Comparison of ENCODE assay signal across 19 cellular contexts in the genomic region with DNA sequence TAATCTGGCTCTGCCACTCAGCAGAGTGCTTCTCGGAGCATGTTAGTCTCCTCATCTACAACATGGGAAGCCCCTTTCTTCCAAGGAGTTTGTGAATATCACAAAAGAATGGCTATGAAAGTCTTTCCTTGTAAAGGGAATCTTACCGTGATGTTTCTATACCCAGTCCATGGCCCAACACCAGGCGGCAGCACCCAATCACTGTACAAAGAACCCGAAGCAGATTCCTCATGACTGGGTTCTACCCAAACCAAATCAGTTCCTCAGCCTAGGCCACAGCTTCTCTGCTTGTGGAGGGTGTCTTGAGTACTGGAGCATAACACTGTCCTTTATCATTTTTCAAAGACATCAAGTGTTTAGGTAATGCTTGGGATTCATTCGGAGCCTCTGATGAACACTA. TPM values are rescaled to one million over a fixed set of nuclear protein-coding genes. Genes with fewer than 3 reads are reported as not detected.
DNase-seq lines count a peak whose midpoint lies in the region; ATAC-seq, FAIRE-seq and TF ChIP-seq lines count a peak whose summit lies in the region.
"Had no signal": no experiment of that assay in that cellular context is flagged by ENCODE, and none has a peak within 500 bp of the region (broad histone marks: within the 10 kb centered on the region; RNA-seq: fewer than 3 reads in every experiment).

No MANE protein-coding gene starts in this region.

- no peak overlapping the region for H3K4me3 ChIP-seq in A673 (ENCODE audit: low read depth, low read length, poor library complexity, severe bottlenecking)
- no peak overlapping the region for H3K4me3 ChIP-seq in HCT116 (replicated peaks in 1 of 2; ENCODE audit: low read depth in 1 of 2, low read length in 2 of 2)
- no peak overlapping the region for H3K4me3 ChIP-seq in K562
- no peak overlapping the region for H3K4me3 ChIP-seq in foreskin fibroblast (ENCODE audit: low read depth in 1 of 2, low read length in 2 of 2)
- no peak overlapping the region for H3K4me3 ChIP-seq in tibial nerve
- H3K4me3 ChIP-seq: colonic mucosa, HAP-1, SJSA1 had no signal

- H3K9me3 ChIP-seq in A673 (ENCODE audit: low read depth, low read length, poor library complexity, severe bottlenecking) = no peaks in the 10 kb centered on the region
- no peaks in the 10 kb centered on the region for H3K9me3 ChIP-seq in HCT116 (ENCODE audit: control insufficient read depth in 1 of 2, insufficient read depth in 1 of 2, low read depth in 1 of 2, low read length in 2 of 2)
- H3K9me3 ChIP-seq in K562 (replicated peaks; ENCODE audit: control insufficient read depth, insufficient read depth, low read depth, low read length) = no peaks in the 10 kb centered on the region
- no peaks in the 10 kb centered on the region for H3K9me3 ChIP-seq in tibial nerve
- H3K9me3 ChIP-seq: colonic mucosa, HAP-1, SJSA1 had no signal

- no peaks in the 10 kb centered on the region for H4K20me1 ChIP-seq in HCT116 (ENCODE audit: insufficient read depth)
- H4K20me1 ChIP-seq in K562 (replicated peaks; ENCODE audit: control insufficient read depth, insufficient read depth, low read length) = no peaks in the 10 kb centered on the region

- no peaks in the 10 kb centered on the region for H3K9me1 ChIP-seq in K562 (ENCODE audit: control insufficient read depth, insufficient read depth, low read length)

- H3K9me2 ChIP-seq in HCT116 (ENCODE audit: insufficient read depth) = no peaks in the 10 kb centered on the region

- no peak overlapping the region for H2AFZ ChIP-seq in HCT116 (ENCODE audit: low read depth, low read length, poor library complexity, severe bottlenecking)
- H2AFZ ChIP-seq in K562 (ENCODE audit: low read depth, low read length) = no peak overlapping the region

- no peak for DNase-seq in A673 (ENCODE audit: low spot score)
- DNase-seq in HCT116 (ENCODE audit: low read depth, low spot score) = no peak
- DNase-seq in K562 (ENCODE audit: extremely low read depth in 1 of 4, low spot score in 3 of 4) = no peak
- no peak for DNase-seq in foreskin fibroblast
- DNase-seq in SIG-M5 treated with dmso at 0.1 percent for 504 hours (lab: John Stamatoyannopoulos, UW; ENCODE audit: unreplicated experiment) = no peak
- no peak for DNase-seq in tibial nerve (ENCODE audit: low spot score in 2 of 2)
- no peak for DNase-seq in RCC 7860 (ENCODE audit: low spot score)
- DNase-seq: ACHN; activated CD8-positive, alpha-beta memory T cell treated with anti-CD3 and anti-CD28 coated beads, Interleukin-2, amount 50 U/mL, for 4 hours; activated naive CD8-positive, alpha-beta T cell treated with anti-CD3 and anti-CD28 coated beads for 36 hours; colonic mucosa; GF-D8; hippocampal formation; NCI-H1694; NCI-H226; PC-3 had no signal

- POLR2A ChIA-PET in A673 (lab: Charles Lee; ENCODE audit: low non-redundant PET) (no interaction called here), HCT116 (lab: Charles Lee) (no interaction called here), K562 (lab: Yijun Ruan, JAX) (interaction anchor here (0.6 to 2.1 kb wide), 6 partner anchors 9 to 445 kb away, joined by 3 to 6 read pairs (median 4); no protein-coding TSS in a partner anchor)

- BruUV-seq in A673 (replicated peaks; lab: Mats Ljungman, UMichigan) = no TSS peak
- no TSS peak for BruUV-seq in HCT116 (replicated peaks; lab: Mats Ljungman, UMichigan)
- BruUV-seq in K562 (replicated peaks; lab: Mats Ljungman, UMichigan) = no TSS peak

- WGBS in K562 (ENCODE audit: insufficient coverage, low coverage, missing lambda C conversion rate) = 77% methylated on average over 5 of the region's 5 CpGs
- WGBS in tibial nerve, 2 donors = 82 to 88% methylated on average over 5 of the region's 5 CpGs

- H3K27me3 ChIP-seq in A673 (replicated peaks; ENCODE audit: insufficient read depth, low read depth, low read length, poor library complexity) = no peaks in the 10 kb centered on the region
- no peaks in the 10 kb centered on the region for H3K27me3 ChIP-seq in HCT116 (ENCODE audit: insufficient read depth, low read length)
- H3K27me3 ChIP-seq in K562 (ENCODE audit: control insufficient read depth in 2 of 2, insufficient read depth in 2 of 2, low read length in 2 of 2) = no peaks in the 10 kb centered on the region
- no peaks in the 10 kb centered on the region for H3K27me3 ChIP-seq in tibial nerve
- H3K27me3 ChIP-seq: colonic mucosa, SJSA1 had no signal

- ATAC-seq in HCT116 = no peak
- ATAC-seq in K562 = 0 out of 3 replicates have a peak, but pooled peaks have one; percentile 15
- no peak for ATAC-seq in HG03196 (IDR thresholded peaks at IDR 0.05; ENCODE audit: unreplicated experiment)
- ATAC-seq: PC-3 had no signal

- TF ChIP-seq EP300 in K562 (IDR thresholded peaks at IDR 0.05; ENCODE audit: low read length) (no peak), tibial nerve (IDR thresholded peaks at IDR 0.05) (no peak)

- TF ChIP-seq RAD21 in HCT116 (IDR thresholded peaks at IDR 0.05; ENCODE audit: low read depth) (peak; percentile 42), K562 (CRISPR knock-in tag; conservative IDR thresholded peaks at IDR 0.05 in 1 of 2, IDR thresholded peaks at IDR 0.05 in 1 of 2) (peak in 1 of 2 experiments; percentile 65; a peak in 3 of 4 replicates)

- in situ Hi-C loops in K562 (cut with MboI) = no loop called here

- CTCF ChIA-PET in A673 (lab: Charles Lee) = no interaction called here
- CTCF ChIA-PET in HCT116 (lab: Charles Lee) = interaction anchor here (1.5 kb wide), 1 partner anchor 86 kb away, joined by 4 read pairs; no protein-coding TSS in a partner anchor
- CTCF ChIA-PET in K562 (lab: Yijun Ruan, JAX; ENCODE audit: low intra/inter-chr PET ratio) = interaction anchor here (0.7 to 1.1 kb wide), 4 partner anchors 379 to 471 kb away, joined by 3 read pairs; no protein-coding TSS in a partner anchor

- FAIRE-seq in K562 (lab: Jason Lieb, UNC) = no peak
- no peak for FAIRE-seq in RCC 7860 (lab: Jason Lieb, UNC)

- RAD21 ChIA-PET in HCT116 (lab: Charles Lee; ENCODE audit: low non-redundant PET in 1 of 2, low total read pairs in 2 of 2, uncharacterized antibody in 2 of 2, unreplicated experiment in 2 of 2) = no interaction called here

- intact Hi-C loops in A673 (cut with micrococcal nuclease; ENCODE audit: unreplicated experiment) (no loop called here), HCT116 (cut with micrococcal nuclease) (no loop called here), K562 (cut with micrococcal nuclease) (loop anchor here (5.0 to 10.0 kb wide), 2 partner anchors 84 to 387 kb away; no protein-coding TSS in a partner anchor)

- H3K4me1 ChIP-seq in A673 (ENCODE audit: insufficient read depth, low read length, poor library complexity, severe bottlenecking) (no peaks in the 10 kb centered on the region), HCT116 (ENCODE audit: control insufficient read depth in 1 of 2, insufficient read depth in 2 of 2, low read length in 2 of 2) (no peaks in the 10 kb centered on the region), K562 (replicated peaks in 1 of 2; ENCODE audit: control insufficient read depth in 2 of 2, insufficient read depth in 2 of 2, low read length in 2 of 2) (peaks cover 2 to 3% of the 10 kb centered on the region in 2 experiments; a peak in 2 of 5 replicates), tibial nerve (no peaks in the 10 kb centered on the region)
- H3K4me1 ChIP-seq: colonic mucosa, HAP-1, SJSA1 had no signal

- H3K9ac ChIP-seq in HCT116 (ENCODE audit: low read length) = no peak overlapping the region
- H3K9ac ChIP-seq in K562 (ENCODE audit: insufficient read depth in 1 of 2, low read depth in 2 of 2, low read length in 2 of 2) = no peak overlapping the region

- peaks cover 39% of the 10 kb centered on the region for H3K36me3 ChIP-seq in A673 (ENCODE audit: insufficient read depth, low read length, poor library complexity, severe bottlenecking)
- peaks cover 8 to 10% of the 10 kb centered on the region in 2 experiments; a peak in 2 of 4 replicates for H3K36me3 ChIP-seq in HCT116 (ENCODE audit: control insufficient read depth in 1 of 2, insufficient read depth in 2 of 2, low read length in 2 of 2)
- peaks cover 59% of the 10 kb centered on the region for H3K36me3 ChIP-seq in K562 (ENCODE audit: control insufficient read depth, insufficient read depth, low read length)
- peaks cover 0 to 89% (median 10%) of the 10 kb centered on the region in 3 donors for H3K36me3 ChIP-seq in tibial nerve
- H3K36me3 ChIP-seq: colonic mucosa had no signal

- H3K4me2 ChIP-seq in HCT116 (ENCODE audit: low read length) = no peak overlapping the region
- H3K4me2 ChIP-seq in K562 (ENCODE audit: insufficient read depth, low read length) = no peak overlapping the region

- no peak overlapping the region for H3K27ac ChIP-seq in A673 (ENCODE audit: low read depth, low read length, poor library complexity, severe bottlenecking)
- H3K27ac ChIP-seq in HCT116 (ENCODE audit: low read depth, low read length) = no peak overlapping the region
- H3K27ac ChIP-seq in K562 (ENCODE audit: extremely low read depth, low read depth, low read length) = no peak overlapping the region
- H3K27ac ChIP-seq in tibial nerve = no peak overlapping the region
- H3K27ac ChIP-seq: colonic mucosa, SJSA1 had no signal

- H3K79me2 ChIP-seq in HCT116 (ENCODE audit: insufficient read depth, low read length) = no peaks in the 10 kb centered on the region
- H3K79me2 ChIP-seq in K562 (ENCODE audit: control insufficient read depth, insufficient read depth, low read length) = no peaks in the 10 kb centered on the region

- TF ChIP-seq POLR2A in HCT116 (IDR thresholded peaks at IDR 0.05; ENCODE audit: borderline replicate concordance, extremely low read depth, insufficient read depth, insufficient read length) (no peak), K562 (conservative IDR thresholded peaks at IDR 0.05) (no peak), tibial nerve (IDR thresholded peaks at IDR 0.05) (no peak)

- TF ChIP-seq CTCF in A673 (conservative IDR thresholded peaks at IDR 0.05; ENCODE audit: low read depth, low read length) (peak; percentile 33), HCT116 (IDR thresholded peaks at IDR 0.05 in 2 of 3, conservative IDR thresholded peaks at IDR 0.05 in 1 of 3; ENCODE audit: borderline replicate concordance in 1 of 3, insufficient read depth in 1 of 3, low read depth in 2 of 3, low read length in 2 of 3) (0 out of 6 replicates have a peak, but pooled peaks of 1 of the 3 experiments have one; percentile 6), K562 (IDR thresholded peaks at IDR 0.05 in 2 of 3, conservative IDR thresholded peaks at IDR 0.05 in 1 of 3; ENCODE audit: insufficient read depth in 2 of 3, low read depth in 1 of 3, low read length in 3 of 3) (peak in 2 of 3 experiments; percentile 44 to 50; a peak in 4 of 6 replicates), foreskin fibroblast (IDR thresholded peaks at IDR 0.05; ENCODE audit: low read depth, low read length) (peak; percentile 25), tibial nerve (IDR thresholded peaks at IDR 0.05) (peak in 2 of 5 experiments; percentile 14 to 17)

RNA-seq across cellular contexts. Expression of a gene that starts 16.6 kb away (rescaled TPM):
- total RNA-seq in A673 (2021) (0.37 and 0.39 TPM in 2 replicates), HCT116 (2021; ENCODE audit: unreplicated experiment) (0.20 TPM), K562 (2014; rRNA removed) (0.05 and 0.29 TPM in 2 replicates), K562 (2014; rRNA removed; fragmentation: Illumina TruSeq; extraction: Trizol) (0.03 TPM in 1 of 2 replicates, not detected in the other), K562 (2015; rRNA removed; fragmentation: Illumina TruSeq; extraction: Trizol) (0.08 and 0.14 TPM in 2 replicates), K562 (2021) (0.07 TPM in 1 of 2 replicates, not detected in the other), tibial nerve (1 to 10 TPM in 2 of 4 donors, under 1 TPM in 2; 0.20 to 2.4 (median 0.63) TPM)
- 0.59 and 0.67 TPM in 2 replicates for polyA plus RNA-seq in HCT116 (2012)
- 0.58 and 1.4 TPM in 2 replicates for total RNA-seq in K562 (2011; cell fraction: chromatin; rRNA removed; ENCODE audit: low replicate concordance)
- 0.66 and 1.2 TPM in 2 replicates for total RNA-seq in K562 (2011; cell fraction: nucleolus; rRNA removed)
- total RNA-seq in K562 (2011; cell fraction: nucleoplasm; rRNA removed) = 0.31 and 0.51 TPM in 2 replicates
- polyA plus RNA-seq in K562 (2011; rRNA removed) (0.01 TPM in 1 of 2 replicates, not detected in the other), K562 (2014; fragmentation: Illumina TruSeq; extraction: Trizol) (0.03 TPM in 1 of 2 replicates, not detected in the other), K562 (2014; fragmentation: Nextera tagmentation; extraction: Ambion mirVana) (not detected), K562 (2014; rRNA removed) (0.05 and 0.12 TPM in 2 replicates)
- not detected in 2 replicates for polyA plus RNA-seq in K562 (2011; cell fraction: cytosol; rRNA removed)
- polyA plus RNA-seq in K562 (2011; cell fraction: nucleus; rRNA removed) = 0.10 and 0.13 TPM in 2 replicates
- 0.25 and 0.47 TPM in 2 replicates for polyA plus RNA-seq in K562 (2012)
- polyA minus RNA-seq in K562 (2011; rRNA and poly(A)+ RNA removed) = 0.14 and 0.15 TPM in 2 replicates
- not detected in 2 replicates for polyA minus RNA-seq in K562 (2011; cell fraction: cytosol; rRNA and poly(A)+ RNA removed)
- 0.40 and 0.44 TPM in 2 replicates for polyA minus RNA-seq in K562 (2011; cell fraction: nucleus; rRNA and poly(A)+ RNA removed)

RNA-seq across cellular contexts. Expression of a gene that starts 58.6 kb away (rescaled TPM):
- 126 and 139 TPM in 2 replicates for total RNA-seq in A673 (2021)
- 66.4 TPM for total RNA-seq in HCT116 (2021; ENCODE audit: unreplicated experiment)
- polyA plus RNA-seq in HCT116 (2012) = 32.0 and 41.5 TPM in 2 replicates
- 238 and 252 TPM in 2 replicates for total RNA-seq in K562 (2011; cell fraction: chromatin; rRNA removed; ENCODE audit: low replicate concordance)
- total RNA-seq in K562 (2011; cell fraction: nucleolus; rRNA removed) = 123 and 132 TPM in 2 replicates
- 153 and 182 TPM in 2 replicates for total RNA-seq in K562 (2011; cell fraction: nucleoplasm; rRNA removed)
- total RNA-seq in K562 (2014; rRNA removed) = 87.7 and 103 TPM in 2 replicates
- 93.9 and 99.0 TPM in 2 replicates for total RNA-seq in K562 (2014; rRNA removed; fragmentation: Illumina TruSeq; extraction: Trizol)
- total RNA-seq in K562 (2015; rRNA removed; fragmentation: Illumina TruSeq; extraction: Trizol) = 101 and 103 TPM in 2 replicates
- total RNA-seq in K562 (2021) = 106 and 113 TPM in 2 replicates
- polyA plus RNA-seq in K562 (2011; rRNA removed) = 44.0 and 44.4 TPM in 2 replicates
- polyA plus RNA-seq in K562 (2011; cell fraction: cytosol; rRNA removed) = 23.4 and 35.2 TPM in 2 replicates
- 165 and 227 TPM in 2 replicates for polyA plus RNA-seq in K562 (2011; cell fraction: nucleus; rRNA removed)
- 58.1 and 83.7 TPM in 2 replicates for polyA plus RNA-seq in K562 (2012)
- 152 and 164 TPM in 2 replicates for polyA plus RNA-seq in K562 (2014; fragmentation: Illumina TruSeq; extraction: Trizol)
- polyA plus RNA-seq in K562 (2014; fragmentation: Nextera tagmentation; extraction: Ambion mirVana) = 10 to 100 TPM; 71.5 to 72.2 TPM
- 70.6 and 88.0 TPM in 2 replicates for polyA plus RNA-seq in K562 (2014; rRNA removed)
- polyA minus RNA-seq in K562 (2011; rRNA and poly(A)+ RNA removed) = 90.7 and 96.2 TPM in 2 replicates
- 36.2 and 42.9 TPM in 2 replicates for polyA minus RNA-seq in K562 (2011; cell fraction: cytosol; rRNA and poly(A)+ RNA removed)
- 78.6 and 121 TPM in 2 replicates for polyA minus RNA-seq in K562 (2011; cell fraction: nucleus; rRNA and poly(A)+ RNA removed)
- 10 to 100 TPM; 29.8 to 46.3 (median 35.8) TPM for total RNA-seq in tibial nerve
